8 cellular contexts compared by ENCODE assay signal in genomic region chr9:110148384-110148783, GRCh38. TPM values are rescaled to one million over a fixed set of nuclear protein-coding genes. Genes with fewer than 3 reads are reported as not detected.
DNase-seq lines count a peak whose midpoint lies in the region; ATAC-seq and TF ChIP-seq lines count a peak whose summit lies in the region.

No MANE protein-coding gene starts in this region.

- H3K36me3 ChIP-seq in prostate gland = no peaks in the 10 kb centered on the region

- no peak overlapping the region for H3K27ac ChIP-seq in prostate gland

- peaks cover 52% of the 10 kb centered on the region for H3K36me3 Mint-ChIP-seq in T-helper 2 cell treated with Interferon-gamma antibody and Interleukin-4, amounts not matched to agents 5 μg/mL and 100 μg/mL, for 36 hours (ENCODE audit: low read depth)
- H3K36me3 Mint-ChIP-seq in glutamatergic neuron (ENCODE audit: unreplicated experiment) (no peaks in the 10 kb centered on the region), mesothelial cell of epicardium (peaks cover 10% of the 10 kb centered on the region)

- H3K9me3 ChIP-seq in prostate gland = no peaks in the 10 kb centered on the region

- no peaks in the 10 kb centered on the region for H3K27me3 Mint-ChIP-seq in T-helper 2 cell treated with Interferon-gamma antibody and Interleukin-4, amounts not matched to agents 5 μg/mL and 100 μg/mL, for 36 hours (ENCODE audit: low read depth)
- H3K27me3 Mint-ChIP-seq in glutamatergic neuron (ENCODE audit: unreplicated experiment) (peaks cover 10% of the 10 kb centered on the region), mesothelial cell of epicardium (ENCODE audit: low read depth) (no peaks in the 10 kb centered on the region)
- no peaks in the 10 kb centered on the region for H3K27me3 Mint-ChIP-seq in stimulated activated naive CD8-positive, alpha-beta T cell treated with anti-CD3 and anti-CD28 coated beads, Interleukin-15, amount 100 ng/mL, for 72 hours

- DNase-seq in T-helper 2 cell treated with Interferon-gamma antibody and Interleukin-4, amounts not matched to agents 5 μg/mL and 100 μg/mL, for 36 hours (ENCODE audit: low spot score) = peak; percentile 82
- DNase-seq in glutamatergic neuron (no peak), prostate gland (ENCODE audit: low spot score) (no peak), mesothelial cell of epicardium (ENCODE audit: low spot score in 2 of 2, unreplicated experiment in 2 of 2) (no peak), A172 (ENCODE audit: low spot score) (no peak)
- peak; percentile 43 to 79 for DNase-seq in stimulated activated naive CD8-positive, alpha-beta T cell treated with anti-CD3 and anti-CD28 coated beads, Interleukin-15, amount 100 ng/mL, for 72 hours

- ATAC-seq in GM19025 (IDR thresholded peaks at IDR 0.05; ENCODE audit: low read depth, unreplicated experiment) (peak; percentile 73), HG02973 (IDR thresholded peaks at IDR 0.05; ENCODE audit: unreplicated experiment) (peak; percentile 74)
- peak; percentile 95 for ATAC-seq in stimulated activated naive CD8-positive, alpha-beta T cell treated with anti-CD3 and anti-CD28 coated beads, Interleukin-15, amount 100 ng/mL, for 72 hours

- H3K4me1 Mint-ChIP-seq in T-helper 2 cell treated with Interferon-gamma antibody and Interleukin-4, amounts not matched to agents 5 μg/mL and 100 μg/mL, for 36 hours (ENCODE audit: low read depth) = peaks cover 89% of the 10 kb centered on the region
- H3K4me1 Mint-ChIP-seq in glutamatergic neuron (ENCODE audit: low read depth, unreplicated experiment) (peaks cover 47% of the 10 kb centered on the region), mesothelial cell of epicardium (no peaks in the 10 kb centered on the region)
- H3K4me1 Mint-ChIP-seq in stimulated activated naive CD8-positive, alpha-beta T cell treated with anti-CD3 and anti-CD28 coated beads, Interleukin-15, amount 100 ng/mL, for 72 hours = peaks cover 38% of the 10 kb centered on the region

- peak overlapping the region; percentile 85 for H3K4me3 Mint-ChIP-seq in T-helper 2 cell treated with Interferon-gamma antibody and Interleukin-4, amounts not matched to agents 5 μg/mL and 100 μg/mL, for 36 hours
- H3K4me3 Mint-ChIP-seq in glutamatergic neuron (ENCODE audit: unreplicated experiment) (peak overlapping the region; percentile 13), mesothelial cell of epicardium (no peak overlapping the region)
- peak overlapping the region; percentile 39 to 71 for H3K4me3 Mint-ChIP-seq in stimulated activated naive CD8-positive, alpha-beta T cell treated with anti-CD3 and anti-CD28 coated beads, Interleukin-15, amount 100 ng/mL, for 72 hours

- WGBS in prostate gland = 59% methylated on average over 7 of the region's 7 CpGs

- H3K4me1 ChIP-seq in prostate gland (replicated peaks) = no peaks in the 10 kb centered on the region

- intact Hi-C loops in prostate gland (cut with DNase I) = no loop called here

- TF ChIP-seq CTCF in glutamatergic neuron (IDR thresholded peaks at IDR 0.05; ENCODE audit: partially characterized antibody, unreplicated experiment) = no peak
- TF ChIP-seq CTCF in prostate gland (IDR thresholded peaks at IDR 0.05) = no peak
- no peak for TF ChIP-seq CTCF in mesothelial cell of epicardium (IDR thresholded peaks at IDR 0.05; ENCODE audit: unreplicated experiment)

- H3K9me3 Mint-ChIP-seq in T-helper 2 cell treated with Interferon-gamma antibody and Interleukin-4, amounts not matched to agents 5 μg/mL and 100 μg/mL, for 36 hours = peaks cover 4% of the 10 kb centered on the region
- H3K9me3 Mint-ChIP-seq in glutamatergic neuron (ENCODE audit: unreplicated experiment) (peaks cover 4% of the 10 kb centered on the region), mesothelial cell of epicardium (peaks cover 11% of the 10 kb centered on the region)
- peaks cover 8 to 11% of the 10 kb centered on the region in 2 donors for H3K9me3 Mint-ChIP-seq in stimulated activated naive CD8-positive, alpha-beta T cell treated with anti-CD3 and anti-CD28 coated beads, Interleukin-15, amount 100 ng/mL, for 72 hours

- H3K4me3 ChIP-seq in prostate gland = no peak overlapping the region

- no peak for TF ChIP-seq POLR2A in prostate gland (IDR thresholded peaks at IDR 0.05)

- peak overlapping the region; percentile 85 for H3K27ac Mint-ChIP-seq in T-helper 2 cell treated with Interferon-gamma antibody and Interleukin-4, amounts not matched to agents 5 μg/mL and 100 μg/mL, for 36 hours
- H3K27ac Mint-ChIP-seq in glutamatergic neuron (ENCODE audit: unreplicated experiment) (peak overlapping the region; percentile 62), mesothelial cell of epicardium (no peak overlapping the region)
- peak overlapping the region; percentile 2 to 32 for H3K27ac Mint-ChIP-seq in stimulated activated naive CD8-positive, alpha-beta T cell treated with anti-CD3 and anti-CD28 coated beads, Interleukin-15, amount 100 ng/mL, for 72 hours

- H3K27me3 ChIP-seq in prostate gland (replicated peaks; ENCODE audit: insufficient read depth) = no peaks in the 10 kb centered on the region

RNA-seq across cellular contexts. Expression of gene C9orf152, which starts 59.6 kb away (rescaled TPM):
- total RNA-seq in glutamatergic neuron (ENCODE audit: unreplicated experiment) = not detected
- 10 to 100 TPM in 1 of 2 donors, 1 to 10 TPM in 1; 9.0 to 32.6 TPM for total RNA-seq in prostate gland
- not detected in 3 replicates for total RNA-seq in mesothelial cell of epicardium
- not detected in 2 replicates for total RNA-seq in A172 (2014; rRNA removed; shearing (Covaris generic))

Comparison
In these comparisons a context has a peak if more than half of its experiments do, and no peak if none do; other contexts are left out.
1. DNase-seq: peak in T-helper 2 cell treated with Interferon-gamma antibody and Interleukin-4, amounts not matched to agents 5 μg/mL and 100 μg/mL, for 36 hours (single experiment) and stimulated activated naive CD8-positive, alpha-beta T cell treated with anti-CD3 and anti-CD28 coated beads, Interleukin-15, amount 100 ng/mL, for 72 hours (2 of 2); none in glutamatergic neuron (single experiment), prostate gland (single experiment), mesothelial cell of epicardium (0 of 2) and A172 (single experiment).
2. Peak in every context shown above with its lines, with median percentiles within 50 percentile points of each other: ATAC-seq.